ENCODE assay signal across 8 cellular contexts in the genomic region with DNA sequence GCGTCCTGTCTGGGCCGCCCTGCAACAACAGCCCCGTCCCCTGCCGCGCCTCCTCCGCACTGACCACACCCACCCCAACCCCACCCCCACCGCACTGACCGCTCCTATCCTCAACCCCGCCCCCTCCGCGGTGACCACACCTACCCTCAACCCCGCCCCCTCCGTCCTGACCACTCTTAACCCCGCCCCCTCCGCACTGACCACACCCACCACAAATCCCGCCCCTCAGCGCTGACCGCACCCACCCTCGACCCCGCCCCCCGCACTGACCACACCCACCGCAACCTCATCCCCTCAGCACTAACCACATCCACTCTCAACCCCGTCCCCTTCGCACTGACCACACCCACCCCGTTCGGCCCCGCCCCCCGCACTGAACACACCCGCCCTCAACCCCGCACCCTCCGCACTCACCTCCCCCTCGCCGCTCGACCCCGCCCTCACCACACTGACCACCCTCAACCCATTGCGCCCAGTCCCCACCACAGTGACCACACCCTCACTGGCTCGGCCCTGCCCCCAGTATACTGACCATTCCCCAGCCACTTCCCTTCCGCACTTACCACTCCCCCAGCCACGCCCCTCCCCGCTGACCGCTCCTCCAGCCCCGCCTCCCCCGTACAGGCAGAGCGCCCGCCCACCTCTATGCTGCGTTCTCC. TPM values are rescaled to one million over a fixed set of nuclear protein-coding genes. Genes with fewer than 3 reads are reported as not detected.
DNase-seq lines count a peak whose midpoint lies in the region; ATAC-seq and TF ChIP-seq lines count a peak whose summit lies in the region.

No MANE protein-coding gene starts in this region.

- peaks cover 12% of the 10 kb centered on the region for H3K4me1 ChIP-seq in CD8-positive, alpha-beta memory T cell (ENCODE audit: insufficient read depth, low read length)
- H3K4me1 ChIP-seq in GM23248 (ENCODE audit: insufficient read depth) (no peaks in the 10 kb centered on the region), colonic mucosa (no peaks in the 10 kb centered on the region)

- CTCF ChIA-PET in CD8-positive, alpha-beta memory T cell (lab: Charles Lee) = no interaction called here

- peaks cover 17 to 27% (median 19%) of the 10 kb centered on the region in 3 donors for H3K4me1 Mint-ChIP-seq in CD8-positive, alpha-beta memory T cell

- H3K9me2 ChIP-seq in GM23248 (ENCODE audit: insufficient read depth) = no peaks in the 10 kb centered on the region

- POLR2A ChIA-PET in CD8-positive, alpha-beta memory T cell (lab: Charles Lee) = no interaction called here

- in situ Hi-C loops in GM23248 (cut with MboI) = no loop called here

- peaks cover 9 to 35% of the 10 kb centered on the region in 2 donors for H3K27me3 Mint-ChIP-seq in CD8-positive, alpha-beta memory T cell

- WGBS in GM23248 (ENCODE audit: low coverage in 1 of 2, low lambda C conversion rate in 2 of 2, missing lambda C conversion rate in 2 of 2), 2 experiments = 2 to 6% methylated on average over 3 to 46 of the region's 46 CpGs

- no peaks in the 10 kb centered on the region for H3K79me2 ChIP-seq in GM23248 (ENCODE audit: insufficient read depth)

- H3K4me2 ChIP-seq in GM23248 (ENCODE audit: unreplicated experiment) = peak overlapping the region; percentile 72

- H3K27ac Mint-ChIP-seq in CD8-positive, alpha-beta memory T cell = peak overlapping the region in 1 of 8 donors; percentile 29

- peaks cover 0 to 4% (median 0%) of the 10 kb centered on the region in 5 donors for H3K9me3 Mint-ChIP-seq in CD8-positive, alpha-beta memory T cell

- H4K20me1 ChIP-seq in GM23248 (ENCODE audit: insufficient read depth) = no peaks in the 10 kb centered on the region

- H3K36me3 ChIP-seq in CD8-positive, alpha-beta memory T cell (ENCODE audit: insufficient read depth, low read length) = no peaks in the 10 kb centered on the region
- H3K36me3 ChIP-seq in GM23248 (ENCODE audit: low read depth) (no peaks in the 10 kb centered on the region), colonic mucosa (no peaks in the 10 kb centered on the region)

- peak overlapping the region; percentile 39 for H3K4me3 ChIP-seq in CD8-positive, alpha-beta memory T cell (ENCODE audit: low read length)
- H3K4me3 ChIP-seq in GM23248 = peak overlapping the region; percentile 71
- H3K4me3 ChIP-seq in colonic mucosa = peak overlapping the region; percentile 58

- peak; percentile 28 to 61 (median 47) for DNase-seq in CD8-positive, alpha-beta memory T cell
- DNase-seq in GM23248 (peak; percentile 95), NCI-H146 treated with DMSO at 0.1 percent for 48 hours (lab: John Stamatoyannopoulos, UW; ENCODE audit: unreplicated experiment) (peak; percentile 91), colonic mucosa (peak; percentile 95), left colon (peak; percentile 94), COR-L47 (lab: John Stamatoyannopoulos, UW) (no peak)
- DNase-seq in activated CD4-positive, alpha-beta T cell treated with anti-CD3 and anti-CD28 coated beads for 48 hours = peak; percentile 78
- peak; percentile 14 to 24 for DNase-seq in stimulated activated CD4-positive, alpha-beta T cell treated with anti-CD3 and anti-CD28 coated beads, Interleukin-1b, Interleukin-23, amount 100 ng/mL, for 1 hour (ENCODE audit: low read depth in 2 of 2)

- no peaks in the 10 kb centered on the region for H3F3A ChIP-seq in GM23248 (ENCODE audit: insufficient read depth)

- peaks cover 3% of the 10 kb centered on the region for H3K27me3 ChIP-seq in CD8-positive, alpha-beta memory T cell (ENCODE audit: insufficient read depth, low read length, poor library complexity, severe bottlenecking)
- H3K27me3 ChIP-seq in GM23248 (replicated peaks; ENCODE audit: insufficient read depth) (no peaks in the 10 kb centered on the region), colonic mucosa (peaks cover 7% of the 10 kb centered on the region)

- peak overlapping the region in 6 of 7 donors; percentile 59 to 84 (median 71) for H3K4me3 Mint-ChIP-seq in CD8-positive, alpha-beta memory T cell

- peak; percentile 86 for ATAC-seq in left colon

- no peaks in the 10 kb centered on the region for H3K9me3 ChIP-seq in CD8-positive, alpha-beta memory T cell (ENCODE audit: low read length)
- H3K9me3 ChIP-seq in GM23248 (ENCODE audit: low read depth) = no peaks in the 10 kb centered on the region
- H3K9me3 ChIP-seq in colonic mucosa = no peaks in the 10 kb centered on the region

- peak overlapping the region; percentile 87 for H2AFZ ChIP-seq in GM23248

- H3K36me3 Mint-ChIP-seq in CD8-positive, alpha-beta memory T cell = no peaks in the 10 kb centered on the region

- no peak for TF ChIP-seq CTCF in colonic mucosa (IDR thresholded peaks at IDR 0.05)

- intact Hi-C loops in colonic mucosa (cut with DNase I) (loop anchor here (5.0 kb wide), 1 partner anchor 185 kb away; no protein-coding TSS in a partner anchor), left colon (cut with DNase I, micrococcal nuclease) (no loop called here)

- peak overlapping the region; percentile 59 for H3K27ac ChIP-seq in CD8-positive, alpha-beta memory T cell (ENCODE audit: low read depth, low read length)
- H3K27ac ChIP-seq in GM23248 (no peak overlapping the region), colonic mucosa (peak overlapping the region; percentile 74)

- H3K9ac ChIP-seq in GM23248 = peak overlapping the region; percentile 52
- peak overlapping the region; percentile 58 to 83 for H3K9ac ChIP-seq in colonic mucosa (ENCODE audit: low read depth in 2 of 2, low read length in 2 of 2)

RNA-seq across cellular contexts. Expression of gene F2RL3, which starts 8.2 kb away (rescaled TPM):
- total RNA-seq in CD8-positive, alpha-beta memory T cell = not detected
- polyA plus RNA-seq in CD8-positive, alpha-beta memory T cell = not detected
- not detected in 2 replicates for total RNA-seq in GM23248 (2014; rRNA removed; shearing (Covaris generic))
- not detected in 2 replicates for polyA plus RNA-seq in GM23248 (2016; fragmentation: Nextera tagmentation; extraction: Ambion mirVana)
- total RNA-seq in colonic mucosa = under 1 TPM; 0.84 to 0.98 TPM
- total RNA-seq in left colon = 1 to 10 TPM; 1.1 to 2.6 TPM
